In the genomic region with DNA sequence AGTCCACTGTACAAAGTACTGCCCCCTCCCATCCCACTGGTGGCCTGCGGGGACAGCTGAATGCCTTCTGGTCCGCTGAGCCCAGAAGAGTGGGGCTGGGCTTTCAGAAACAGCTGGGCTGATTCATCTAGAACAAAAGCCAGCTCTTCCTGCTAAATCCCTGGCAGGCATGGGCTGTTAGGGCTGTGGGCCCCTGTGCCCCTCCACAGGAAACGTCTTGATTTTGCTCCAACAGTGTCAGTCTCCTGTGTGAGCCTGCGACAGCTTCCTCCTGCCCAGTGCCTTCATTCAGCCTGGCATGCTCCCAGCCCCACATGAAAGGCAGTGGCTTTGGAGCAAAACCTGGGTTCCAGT, we compare ENCODE assay signal across 10 cellular contexts. TPM values are rescaled to one million over a fixed set of nuclear protein-coding genes. Genes with fewer than 3 reads are reported as not detected.
DNase-seq lines count a peak whose midpoint lies in the region; ATAC-seq and TF ChIP-seq lines count a peak whose summit lies in the region.
"Had no signal": no experiment of that assay in that cellular context is flagged by ENCODE, and none has a peak within 500 bp of the region (broad histone marks: within the 10 kb centered on the region; RNA-seq: fewer than 3 reads in every experiment).

No MANE protein-coding gene starts in this region.

- H3K4me1 ChIP-seq in A673 (ENCODE audit: insufficient read depth, low read length, poor library complexity, severe bottlenecking) (peaks cover 28% of the 10 kb centered on the region), breast epithelium (peaks cover 7% of the 10 kb centered on the region in 2 donors), left lung (peaks cover 0 to 29% of the 10 kb centered on the region in 2 donors)
- H3K4me1 ChIP-seq in CD4-positive, alpha-beta memory T cell (ENCODE audit: insufficient read depth, low read length): no peaks in the 10 kb centered on the region
- H3K4me1 ChIP-seq: ascending aorta had no signal

- no peaks in the 10 kb centered on the region for H3K9me3 ChIP-seq in A673 (ENCODE audit: low read depth, low read length, poor library complexity, severe bottlenecking)
- H3K9me3 ChIP-seq in breast epithelium: no peaks in the 10 kb centered on the region
- no peaks in the 10 kb centered on the region for H3K9me3 ChIP-seq in left lung
- no peaks in the 10 kb centered on the region for H3K9me3 ChIP-seq in CD4-positive, alpha-beta memory T cell (ENCODE audit: control insufficient read depth in 1 of 2, low read length in 2 of 2)
- H3K9me3 ChIP-seq: ascending aorta had no signal

- H3K27ac ChIP-seq in A673 (ENCODE audit: low read depth, low read length, poor library complexity, severe bottlenecking) (peak overlapping the region; percentile 56), breast epithelium (peak overlapping the region; percentile 65 to 66), left lung (no peak overlapping the region)
- no peak overlapping the region for H3K27ac ChIP-seq in CD4-positive, alpha-beta memory T cell (ENCODE audit: low read depth, low read length)
- H3K27ac ChIP-seq: ascending aorta had no signal

- H3K27me3 Mint-ChIP-seq in CD4-positive, alpha-beta memory T cell: peaks cover 0 to 1% of the 10 kb centered on the region in 2 donors

- H3K9me3 Mint-ChIP-seq in CD4-positive, alpha-beta memory T cell: no peaks in the 10 kb centered on the region

- H3K27me3 ChIP-seq in A673 (replicated peaks; ENCODE audit: insufficient read depth, low read depth, low read length, poor library complexity) (no peaks in the 10 kb centered on the region), breast epithelium (no peaks in the 10 kb centered on the region), left lung (no peaks in the 10 kb centered on the region)
- H3K27me3 ChIP-seq in CD4-positive, alpha-beta memory T cell (ENCODE audit: insufficient read depth, low read length): no peaks in the 10 kb centered on the region
- H3K27me3 ChIP-seq: ascending aorta had no signal

- ATAC-seq in left lung: peak; percentile 50
- no peak for ATAC-seq in HG03280 (IDR thresholded peaks at IDR 0.05; ENCODE audit: unreplicated experiment)
- no peak for ATAC-seq in HG03025 (IDR thresholded peaks at IDR 0.05; ENCODE audit: low FRiP score, unreplicated experiment)
- ATAC-seq: left colon had no signal

- CTCF ChIA-PET in A673 (lab: Charles Lee): interaction anchor here (2.4 kb wide), 1 partner anchor 17 kb away, joined by 10 read pairs; no protein-coding TSS in a partner anchor
- CTCF ChIA-PET in CD4-positive, alpha-beta memory T cell (lab: Charles Lee; ENCODE audit: partially characterized antibody): interaction anchor here (2.4 kb wide), 1 partner anchor 17 kb away, joined by 8 read pairs; no protein-coding TSS in a partner anchor

- H3K36me3 Mint-ChIP-seq in CD4-positive, alpha-beta memory T cell: peaks cover 0 to 4% of the 10 kb centered on the region in 2 donors

- H3K36me3 ChIP-seq in A673 (ENCODE audit: insufficient read depth, low read length, poor library complexity, severe bottlenecking) (no peaks in the 10 kb centered on the region), breast epithelium (no peaks in the 10 kb centered on the region), left lung (no peaks in the 10 kb centered on the region)
- H3K36me3 ChIP-seq in CD4-positive, alpha-beta memory T cell (ENCODE audit: insufficient read depth, low read length): no peaks in the 10 kb centered on the region
- H3K36me3 ChIP-seq: ascending aorta had no signal

- H3K27ac Mint-ChIP-seq in CD4-positive, alpha-beta memory T cell: no peak overlapping the region

- BruUV-seq in A673 (replicated peaks; lab: Mats Ljungman, UMichigan): no TSS peak

- no peak overlapping the region for H3K4me3 Mint-ChIP-seq in CD4-positive, alpha-beta memory T cell

- DNase-seq in A673 (ENCODE audit: low spot score): peak; percentile 93
- DNase-seq in M059J (ENCODE audit: low read depth): peak; percentile 69
- DNase-seq in breast epithelium (ENCODE audit: low spot score in 2 of 2): no peak
- no peak for DNase-seq in left lung
- DNase-seq in CD4-positive, alpha-beta memory T cell: no peak
- DNase-seq in hepatic stellate cell (ENCODE audit: low spot score): no peak
- DNase-seq: left colon had no signal

- no peak overlapping the region for H3K4me3 ChIP-seq in A673 (ENCODE audit: low read depth, low read length, poor library complexity, severe bottlenecking)
- H3K4me3 ChIP-seq in breast epithelium: no peak overlapping the region
- H3K4me3 ChIP-seq in left lung: no peak overlapping the region
- H3K4me3 ChIP-seq in CD4-positive, alpha-beta memory T cell (ENCODE audit: low read length in 2 of 2): no peak overlapping the region
- H3K4me3 ChIP-seq: ascending aorta had no signal

- no peak for TF ChIP-seq POLR2A in breast epithelium (IDR thresholded peaks at IDR 0.05)

- TF ChIP-seq CTCF in A673 (conservative IDR thresholded peaks at IDR 0.05; ENCODE audit: low read depth, low read length) (no peak), breast epithelium (IDR thresholded peaks at IDR 0.05) (no peak), left lung (IDR thresholded peaks at IDR 0.05) (no peak)

- intact Hi-C loops in A673 (cut with micrococcal nuclease; ENCODE audit: unreplicated experiment): no loop called here
- intact Hi-C loops in breast epithelium (cut with DNase I; ENCODE audit: low total_unique reads): no loop called here
- intact Hi-C loops in left lung (cut with DNase I): no loop called here
- intact Hi-C loops in CD4-positive, alpha-beta memory T cell (cut with micrococcal nuclease): no loop called here

- POLR2A ChIA-PET in A673 (lab: Charles Lee; ENCODE audit: low non-redundant PET): interaction anchor here (0.7 kb wide), 1 partner anchor 74 kb away, joined by 4 read pairs; no protein-coding TSS in a partner anchor
- POLR2A ChIA-PET in CD4-positive, alpha-beta memory T cell (lab: Charles Lee; ENCODE audit: partially characterized antibody): no interaction called here

- no peaks in the 10 kb centered on the region for H3K4me1 Mint-ChIP-seq in CD4-positive, alpha-beta memory T cell

RNA-seq across cellular contexts. Expression of a gene that starts 6.9 kb away (rescaled TPM):
- total RNA-seq in A673 (2021) (28.4 and 43.7 TPM in 2 replicates), breast epithelium (over 10,000 TPM in 1 of 3 donors, 1,000 to 10,000 TPM in 2; 1,290 to 13,922 (median 1,437) TPM), left lung (100 to 1,000 TPM; 395 to 485 TPM)
- total RNA-seq in M059J (2014; rRNA removed; shearing (Covaris generic)): 142 and 207 TPM in 2 replicates
- total RNA-seq in CD4-positive, alpha-beta memory T cell: 1 to 10 TPM; 7.8 to 8.7 TPM
- polyA plus RNA-seq in CD4-positive, alpha-beta memory T cell: 1 to 10 TPM; 1.9 to 4.1 TPM

RNA-seq across cellular contexts. Expression of a gene that starts 59.4 kb away (rescaled TPM):
- 65.9 and 71.9 TPM in 2 replicates for total RNA-seq in A673 (2021)
- total RNA-seq in M059J (2014; rRNA removed; shearing (Covaris generic)): 31.4 and 52.2 TPM in 2 replicates
- 10 to 100 TPM; 36.5 to 53.1 (median 41.3) TPM for total RNA-seq in breast epithelium
- total RNA-seq in left lung: 100 to 1,000 TPM in 1 of 2 donors, 10 to 100 TPM in 1; 94.1 to 111 TPM
- total RNA-seq in CD4-positive, alpha-beta memory T cell: 10 to 100 TPM; 65.5 to 68.1 TPM
- polyA plus RNA-seq in CD4-positive, alpha-beta memory T cell: 10 to 100 TPM; 34.8 to 54.0 TPM

Comparison
In these comparisons a context has a peak if more than half of its experiments do, and no peak if none do; other contexts are left out.
1. DNase-seq: peak in A673 (single experiment) and M059J (single experiment); none in breast epithelium (0 of 2), left lung (0 of 2), CD4-positive, alpha-beta memory T cell (0 of 5) and hepatic stellate cell (single experiment).
2. H3K27ac ChIP-seq: peak in A673 (single experiment) and breast epithelium (2 of 2); none in left lung (0 of 2) and CD4-positive, alpha-beta memory T cell (single experiment).